In genomic region chr3:143979813-143980212, GRCh38 we compare ENCODE assay signal across 1 cellular context.
TF ChIP-seq lines count a peak whose summit lies in the region.

No MANE protein-coding gene starts in this region.

TF ChIP-seq in IMR-90, 13 proteins besides CTCF, POLR2A, EP300 and RAD21 (continued from another document):
- TF ChIP-seq ELK1 (IDR thresholded peaks at IDR 0.05; ENCODE audit: borderline replicate concordance, low read depth, low read length) (no peak), CEBPB (IDR thresholded peaks at IDR 0.05; ENCODE audit: low read depth, low read length) (no peak), BHLHE40 (IDR thresholded peaks at IDR 0.05; ENCODE audit: low read depth, low read length) (no peak), FOS (IDR thresholded peaks at IDR 0.05; ENCODE audit: low read depth, low read length) (no peak), USF2 (IDR thresholded peaks at IDR 0.05; ENCODE audit: low read depth, low read length) (no peak), CHD1 (IDR thresholded peaks at IDR 0.05; ENCODE audit: low read depth, low read length) (no peak), RCOR1 (IDR thresholded peaks at IDR 0.05; ENCODE audit: insufficient replicate concordance, low read length) (no peak), NFE2L2 (IDR thresholded peaks at IDR 0.05; ENCODE audit: low read depth, low read length) (no peak), SMC3 (IDR thresholded peaks at IDR 0.05; ENCODE audit: low read depth, low read length) (no peak), RFX5 (IDR thresholded peaks at IDR 0.05; ENCODE audit: low read depth, low read length) (no peak), MXI1 (IDR thresholded peaks at IDR 0.05; ENCODE audit: borderline replicate concordance, low read depth, low read length) (no peak)
